10 cellular contexts compared by ENCODE assay signal in the genomic region with DNA sequence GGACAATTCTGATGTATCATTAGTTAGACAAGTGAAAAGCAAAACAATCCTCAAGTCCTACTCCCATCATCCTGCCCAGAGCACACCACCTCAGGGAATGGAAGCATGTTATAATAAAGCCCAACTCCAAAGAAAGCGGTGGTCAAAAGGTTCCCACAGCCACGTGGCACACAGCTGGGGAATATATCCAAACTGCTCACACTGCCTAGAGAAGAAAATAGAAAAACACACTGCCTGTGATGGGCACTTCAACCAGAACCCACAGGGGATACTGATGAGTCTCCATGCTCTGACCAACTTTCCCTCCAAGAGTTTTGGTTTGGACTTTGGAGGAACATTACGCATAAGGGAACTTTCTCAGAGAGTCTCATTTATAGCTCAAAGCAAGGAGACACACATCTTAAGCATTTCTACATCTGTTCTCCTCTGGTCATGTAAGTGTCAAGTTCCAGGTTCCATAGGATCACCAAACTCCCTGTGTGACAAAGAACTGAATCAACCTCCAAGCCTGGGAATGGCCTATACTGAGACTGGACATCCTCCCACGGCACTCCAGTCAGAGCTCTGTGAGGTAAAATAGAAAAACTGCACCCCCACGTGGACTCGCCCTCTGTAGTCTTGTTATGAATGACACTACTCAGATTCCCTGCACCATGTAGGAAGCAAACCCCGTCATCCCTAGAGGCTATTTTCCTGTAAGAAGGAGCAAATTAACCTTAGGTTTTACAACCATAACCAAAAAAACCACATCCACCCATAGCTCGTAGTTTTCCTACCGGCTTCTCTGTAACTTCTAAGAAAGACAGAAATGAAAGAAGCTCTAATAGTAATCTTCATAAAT. TPM values are rescaled to one million over a fixed set of nuclear protein-coding genes. Genes with fewer than 3 reads are reported as not detected.
DNase-seq lines count a peak whose midpoint lies in the region; ATAC-seq, FAIRE-seq and TF ChIP-seq lines count a peak whose summit lies in the region.
"Had no signal": no experiment of that assay in that cellular context is flagged by ENCODE, and none has a peak within 500 bp of the region (broad histone marks: within the 10 kb centered on the region; RNA-seq: fewer than 3 reads in every experiment).

No MANE protein-coding gene starts in this region.

- peaks cover 19% of the 10 kb centered on the region for H3K4me1 Mint-ChIP-seq in mesothelial cell of epicardium

- ATAC-seq in HG02885 (IDR thresholded peaks at IDR 0.05; ENCODE audit: poor library complexity, unreplicated experiment): no peak
- no peak for ATAC-seq in GM19351 (IDR thresholded peaks at IDR 0.05; ENCODE audit: unreplicated experiment)
- ATAC-seq in HG02610 (IDR thresholded peaks at IDR 0.05; ENCODE audit: unreplicated experiment): no peak
- ATAC-seq in HG03439 (IDR thresholded peaks at IDR 0.05; ENCODE audit: unreplicated experiment): no peak
- ATAC-seq: left cardiac atrium had no signal

- H3K27me3 Mint-ChIP-seq in mesothelial cell of epicardium (ENCODE audit: low read depth): no peaks in the 10 kb centered on the region

- peak overlapping the region; percentile 55 for H3K27ac Mint-ChIP-seq in mesothelial cell of epicardium

- H3K36me3 Mint-ChIP-seq in mesothelial cell of epicardium: peaks cover 1% of the 10 kb centered on the region

- no peak overlapping the region for H3K4me3 Mint-ChIP-seq in mesothelial cell of epicardium

- H3K9me3 Mint-ChIP-seq in mesothelial cell of epicardium: no peaks in the 10 kb centered on the region

- DNase-seq in A172 (ENCODE audit: low spot score) (peak; percentile 20), HTR-8/SVneo (ENCODE audit: insufficient read length, low spot score) (peak; percentile 57), mesothelial cell of epicardium (ENCODE audit: low spot score in 2 of 2, unreplicated experiment in 2 of 2) (no peak)
- peak; percentile 12 for DNase-seq in activated T-helper 9 cell treated with anti-CD3 and anti-CD28 coated beads, Interleukin-2, amount 50 U/mL, for 16 hours (ENCODE audit: low read depth)
- DNase-seq: AML-193, left cardiac atrium had no signal

- TF ChIP-seq CTCF in mesothelial cell of epicardium (IDR thresholded peaks at IDR 0.05; ENCODE audit: unreplicated experiment): no peak

- FAIRE-seq in HTR-8/SVneo (lab: Jason Lieb, UNC): no peak

RNA-seq across cellular contexts. Expression of a gene that starts 12.2 kb away (rescaled TPM):
- total RNA-seq in A172 (2014; rRNA removed; shearing (Covaris generic)): 12.3 and 13.9 TPM in 2 replicates
- 18.3 to 19.5 TPM (median 18.3 TPM) in 3 replicates for total RNA-seq in mesothelial cell of epicardium

RNA-seq across cellular contexts. Expression of a gene that starts 28.4 kb away (rescaled TPM):
- total RNA-seq in A172 (2014; rRNA removed; shearing (Covaris generic)): 8.1 and 11.9 TPM in 2 replicates
- 6.1 to 6.8 TPM (median 6.5 TPM) in 3 replicates for total RNA-seq in mesothelial cell of epicardium

Comparison
In these comparisons a context has a peak if more than half of its experiments do, and no peak if none do; other contexts are left out.
1. DNase-seq: peak in A172 (single experiment), HTR-8/SVneo (single experiment) and activated T-helper 9 cell treated with anti-CD3 and anti-CD28 coated beads, Interleukin-2, amount 50 U/mL, for 16 hours (single experiment); none in mesothelial cell of epicardium (0 of 2).